1 cellular context compared by ENCODE assay signal in genomic region chr3:149258298-149258697, GRCh38.
TF ChIP-seq lines count a peak whose summit lies in the region.

No MANE protein-coding gene starts in this region.

TF ChIP-seq in GM23338, 12 proteins besides CTCF, POLR2A, EP300 and RAD21 (continued from another document):
- no peak for TF ChIP-seq ZNF462 (CRISPR knock-in tag; IDR thresholded peaks at IDR 0.05)
- no peak for TF ChIP-seq STAT1 (IDR thresholded peaks at IDR 0.05; ENCODE audit: unreplicated experiment)
- no peak for TF ChIP-seq ETS1 (IDR thresholded peaks at IDR 0.05)
- TF ChIP-seq REST (IDR thresholded peaks at IDR 0.05; ENCODE audit: unreplicated experiment) = no peak
- TF ChIP-seq JUNB (IDR thresholded peaks at IDR 0.05; ENCODE audit: unreplicated experiment) = no peak
- no peak for TF ChIP-seq EZH2 (IDR thresholded peaks at IDR 0.05; ENCODE audit: low read depth, unreplicated experiment)
- no peak for TF ChIP-seq CREB1 (CRISPR knock-in tag; IDR thresholded peaks at IDR 0.05; ENCODE audit: low read depth)
- no peak for TF ChIP-seq NANOG (IDR thresholded peaks at IDR 0.05; ENCODE audit: borderline replicate concordance)
- no peak for TF ChIP-seq ZNF114 (CRISPR knock-in tag; IDR thresholded peaks at IDR 0.05)
TF ChIP-seq in GM23338: peak in this region for 0.
